ENCODE assay signal across 23 cellular contexts in genomic region chr2:101982630-101983029, GRCh38. TPM values are rescaled to one million over a fixed set of nuclear protein-coding genes. Genes with fewer than 3 reads are reported as not detected.
"Had no signal": no experiment of that assay in that cellular context is flagged by ENCODE, and none has a peak within 500 bp of the region (broad histone marks: within the 10 kb centered on the region; RNA-seq: fewer than 3 reads in every experiment).

No MANE protein-coding gene starts in this region.

- H3K4me3 ChIP-seq: adrenal gland, coronary artery had no signal

- ATAC-seq: sciatic nerve; stimulated activated effector memory CD8-positive, alpha-beta T cell treated with anti-CD3 and anti-CD28 coated beads, Interleukin-12 subunit alpha, Interleukin-12 subunit beta, amount 100 ng/mL, for 72 hours; stimulated activated naive CD8-positive, alpha-beta T cell treated with anti-CD3 and anti-CD28 coated beads, Interleukin-15, amount 100 ng/mL, for 72 hours; T-cell had no signal

- DNase-seq: activated CD4-positive, alpha-beta T cell treated with anti-CD3 and anti-CD28 coated beads for 1 hour; activated CD8-positive, alpha-beta memory T cell treated with anti-CD3 and anti-CD28 coated beads for 24 hours; activated CD8-positive, alpha-beta memory T cell treated with anti-CD3 and anti-CD28 coated beads, Interleukin-2, amount 50 U/mL, for 4 hours; activated naive CD4-positive, alpha-beta T cell; activated T-cell treated with anti-CD3 and anti-CD28 coated beads, Interleukin-2, amount 50 U/mL, for 24 hours; adrenal gland; cerebellar nuclear complex; foreskin fibroblast; immature natural killer cell; left ventricle myocardium superior; nephron progenitor cell; small intestine; stimulated activated CD4-positive, alpha-beta T cell treated with anti-CD3 and anti-CD28 coated beads, Interleukin-2, amount 100 ng/mL, for 24 hours; stimulated activated naive CD8-positive, alpha-beta T cell treated with anti-CD3 and anti-CD28 coated beads, Interleukin-15, amount 100 ng/mL, for 72 hours; T-cell; trophoblast cell; WERI-Rb-1 had no signal

- H3K9me3 ChIP-seq: adrenal gland had no signal

- H3K27ac ChIP-seq: adrenal gland, coronary artery, WERI-Rb-1 had no signal

- H3K36me3 ChIP-seq: adrenal gland, WERI-Rb-1 had no signal

- H3K27me3 ChIP-seq: adrenal gland had no signal

RNA-seq across cellular contexts. Expression of gene IL1R2, which starts 9.1 kb away (rescaled TPM):
- total RNA-seq: bronchial epithelial cell, glomerular endothelial cell, myocyte had no signal
